ENCODE assay signal across 21 cellular contexts in the genomic region with DNA sequence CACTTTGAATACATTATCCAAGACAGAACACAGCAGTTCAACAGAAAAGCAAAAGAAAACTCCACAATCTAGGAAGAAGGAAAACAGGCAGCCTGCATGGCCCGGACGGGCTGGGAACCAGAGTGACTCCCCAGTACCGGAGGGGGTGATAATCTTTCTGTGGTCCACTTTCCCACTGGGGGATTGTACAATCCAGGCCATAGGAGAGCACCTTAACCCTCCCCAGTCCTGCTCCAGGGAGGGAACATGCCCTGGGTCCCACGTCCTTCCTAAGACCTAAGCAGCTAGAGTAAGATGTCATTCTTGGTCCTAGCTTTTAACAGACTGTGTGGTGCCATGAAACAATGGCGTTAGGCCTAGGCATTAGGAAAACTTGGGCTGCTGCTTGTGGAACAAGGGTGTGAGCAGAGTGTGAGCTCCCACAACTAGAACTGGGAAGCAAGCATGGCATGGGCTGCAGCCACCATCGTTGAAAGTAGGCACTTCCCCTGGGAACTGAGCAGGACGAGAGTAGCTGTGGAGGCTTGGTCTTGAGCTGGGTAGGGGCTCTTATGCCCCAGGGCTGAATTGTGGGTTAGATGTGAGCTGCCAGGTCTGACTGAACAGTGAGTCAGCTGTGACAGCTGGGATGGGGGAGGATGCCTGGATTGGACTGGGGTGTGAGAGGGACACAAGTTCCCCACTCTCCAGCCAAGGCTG. TPM values are rescaled to one million over a fixed set of nuclear protein-coding genes. Genes with fewer than 3 reads are reported as not detected.
DNase-seq lines count a peak whose midpoint lies in the region; ATAC-seq and TF ChIP-seq lines count a peak whose summit lies in the region.
"Had no signal": no experiment of that assay in that cellular context is flagged by ENCODE, and none has a peak within 500 bp of the region (broad histone marks: within the 10 kb centered on the region; RNA-seq: fewer than 3 reads in every experiment).

No MANE protein-coding gene starts in this region.

- peaks cover 6% of the 10 kb centered on the region for H3K36me3 Mint-ChIP-seq in activated CD4-positive, alpha-beta T cell treated with anti-CD3 and anti-CD28 coated beads, Interleukin-2, amount 10 ng/mL, durations not matched to agents 24 days and 14 days (ENCODE audit: low read depth)

- peaks cover 3% of the 10 kb centered on the region for H3K4me1 Mint-ChIP-seq in activated CD4-positive, alpha-beta T cell treated with anti-CD3 and anti-CD28 coated beads, Interleukin-2, amount 10 ng/mL, durations not matched to agents 24 days and 14 days
- H3K4me1 Mint-ChIP-seq: activated naive CD4-positive, alpha-beta T cell treated with anti-CD3 and anti-CD28 coated beads, Interleukin-2, amount 50 U/mL, for 24 hours had no signal

- peak overlapping the region; percentile 32 for H3K4me2 ChIP-seq in skeletal muscle satellite cell (ENCODE audit: low read length)
- H3K4me2 ChIP-seq: BLaER1 treated with 17β-estradiol and CSF1 and Interleukin-3, amounts not matched to agents 10 nM and 100 nM had no signal

- H3K9ac ChIP-seq in skeletal muscle satellite cell (ENCODE audit: low read depth, low read length): no peak overlapping the region
- H3K9ac ChIP-seq: BLaER1 treated with 17β-estradiol and CSF1 and Interleukin-3, amounts not matched to agents 10 nM and 100 nM had no signal

- intact Hi-C loops in activated CD4-positive, alpha-beta T cell treated with anti-CD3 and anti-CD28 coated beads, Interleukin-2, amount 10 ng/mL, durations not matched to agents 24 days and 14 days (cut with micrococcal nuclease): no loop called here

- peaks cover 15% of the 10 kb centered on the region for H3K4me1 ChIP-seq in skeletal muscle satellite cell (ENCODE audit: control insufficient read depth, insufficient read depth, low read length)
- H3K4me1 ChIP-seq: esophagus muscularis mucosa had no signal

- no peak overlapping the region for H3K4me3 Mint-ChIP-seq in activated CD4-positive, alpha-beta T cell treated with anti-CD3 and anti-CD28 coated beads, Interleukin-2, amount 10 ng/mL, durations not matched to agents 24 days and 14 days
- H3K4me3 Mint-ChIP-seq: activated B cell treated with CpG ODN at 0.5 μM for 24 hours; activated naive CD4-positive, alpha-beta T cell treated with anti-CD3 and anti-CD28 coated beads, Interleukin-2, amount 50 U/mL, for 24 hours; activated T-cell treated with anti-CD3 and anti-CD28 coated beads, Interleukin-2, amount 50 U/mL, for 72 hours had no signal

- in situ Hi-C loops in astrocyte of the cerebellum (cut with HindIII; ENCODE audit: low sequenced_read_pairs): no loop called here

- ATAC-seq in GM21526 (IDR thresholded peaks at IDR 0.05; ENCODE audit: low FRiP score, unreplicated experiment): no peak
- ATAC-seq: activated T-cell treated with anti-CD3 and anti-CD28 coated beads, Interleukin-2, amount 50 U/mL, for 72 hours; Right ventricle myocardium inferior had no signal

- H3K4me3 ChIP-seq in astrocyte of the cerebellum (ENCODE audit: low read depth, low read length): no peak overlapping the region
- H3K4me3 ChIP-seq in skeletal muscle satellite cell (ENCODE audit: low read length): no peak overlapping the region
- H3K4me3 ChIP-seq: esophagus muscularis mucosa, thoracic aorta had no signal

- H3K36me3 ChIP-seq in skeletal muscle satellite cell (ENCODE audit: insufficient read depth, low read length): no peaks in the 10 kb centered on the region
- H3K36me3 ChIP-seq: esophagus muscularis mucosa, thoracic aorta had no signal

- no peak for TF ChIP-seq CTCF in astrocyte of the cerebellum (IDR thresholded peaks at IDR 0.05; ENCODE audit: low read depth, low read length, missing control alignments)

- DNase-seq in activated CD4-positive, alpha-beta T cell treated with anti-CD3 and anti-CD28 coated beads, Interleukin-2, amount 10 ng/mL, durations not matched to agents 24 days and 14 days: peak; percentile 31
- DNase-seq in activated CD4-positive, alpha-beta T cell treated with anti-CD3 and anti-CD28 coated beads for 1 hour: no peak
- peak; percentile 4 for DNase-seq in astrocyte of the cerebellum (ENCODE audit: low read depth)
- DNase-seq in glomerular visceral epithelial cell (ENCODE audit: extremely low spot score): peak; percentile 56
- DNase-seq in NCI-H524 (lab: John Stamatoyannopoulos, UW): no peak
- no peak for DNase-seq in NCI-H2029 (lab: John Stamatoyannopoulos, UW)
- DNase-seq: activated B cell treated with CpG ODN at 0.5 μM for 24 hours; activated CD8-positive, alpha-beta memory T cell treated with anti-CD3 and anti-CD28 coated beads for 24 hours; activated T-cell treated with anti-CD3 and anti-CD28 coated beads, Interleukin-2, amount 50 U/mL, for 72 hours; dermis blood vessel endothelial cell; GF-D8; kidney glomerular epithelial cell; NCI-H1694 treated with DMSO at 0.1 percent for 48 hours; NCI-H446 had no signal

- peaks cover 12% of the 10 kb centered on the region for H3K27me3 Mint-ChIP-seq in activated CD4-positive, alpha-beta T cell treated with anti-CD3 and anti-CD28 coated beads, Interleukin-2, amount 10 ng/mL, durations not matched to agents 24 days and 14 days

- H3K9me3 ChIP-seq in skeletal muscle satellite cell (replicated peaks; ENCODE audit: low read length): no peaks in the 10 kb centered on the region

- H3K27ac Mint-ChIP-seq in activated CD4-positive, alpha-beta T cell treated with anti-CD3 and anti-CD28 coated beads, Interleukin-2, amount 10 ng/mL, durations not matched to agents 24 days and 14 days: no peak overlapping the region
- H3K27ac Mint-ChIP-seq: activated B cell treated with CpG ODN at 0.5 μM for 24 hours; activated naive CD4-positive, alpha-beta T cell treated with anti-CD3 and anti-CD28 coated beads, Interleukin-2, amount 50 U/mL, for 24 hours; activated T-cell treated with anti-CD3 and anti-CD28 coated beads, Interleukin-2, amount 50 U/mL, for 72 hours had no signal

- peaks cover 19% of the 10 kb centered on the region for H3K9me3 Mint-ChIP-seq in activated CD4-positive, alpha-beta T cell treated with anti-CD3 and anti-CD28 coated beads, Interleukin-2, amount 10 ng/mL, durations not matched to agents 24 days and 14 days

- no peaks in the 10 kb centered on the region for H3K27me3 ChIP-seq in skeletal muscle satellite cell (ENCODE audit: control insufficient read depth, insufficient read depth, low read length)
- H3K27me3 ChIP-seq: esophagus muscularis mucosa had no signal

RNA-seq across cellular contexts. Expression of gene NAT8L, which starts 42.4 kb away (rescaled TPM):
- 7.3 and 7.7 TPM in 2 replicates for total RNA-seq in activated CD4-positive, alpha-beta T cell treated with anti-CD3 and anti-CD28 coated beads, Interleukin-2, amount 10 ng/mL, durations not matched to agents 24 days and 14 days
- total RNA-seq in skeletal muscle satellite cell (2012; rRNA removed): under 0.01 and 0.22 TPM in 2 replicates

Comparison
In these comparisons a context has a peak if more than half of its experiments do, and no peak if none do; other contexts are left out.
1. DNase-seq: peak in activated CD4-positive, alpha-beta T cell treated with anti-CD3 and anti-CD28 coated beads, Interleukin-2, amount 10 ng/mL, durations not matched to agents 24 days and 14 days (single experiment), astrocyte of the cerebellum (single experiment) and glomerular visceral epithelial cell (single experiment); none in activated CD4-positive, alpha-beta T cell treated with anti-CD3 and anti-CD28 coated beads for 1 hour (single experiment), NCI-H524 (0 of 2) and NCI-H2029 (single experiment).